ENCODE assay signal across 25 cellular contexts in the genomic region with DNA sequence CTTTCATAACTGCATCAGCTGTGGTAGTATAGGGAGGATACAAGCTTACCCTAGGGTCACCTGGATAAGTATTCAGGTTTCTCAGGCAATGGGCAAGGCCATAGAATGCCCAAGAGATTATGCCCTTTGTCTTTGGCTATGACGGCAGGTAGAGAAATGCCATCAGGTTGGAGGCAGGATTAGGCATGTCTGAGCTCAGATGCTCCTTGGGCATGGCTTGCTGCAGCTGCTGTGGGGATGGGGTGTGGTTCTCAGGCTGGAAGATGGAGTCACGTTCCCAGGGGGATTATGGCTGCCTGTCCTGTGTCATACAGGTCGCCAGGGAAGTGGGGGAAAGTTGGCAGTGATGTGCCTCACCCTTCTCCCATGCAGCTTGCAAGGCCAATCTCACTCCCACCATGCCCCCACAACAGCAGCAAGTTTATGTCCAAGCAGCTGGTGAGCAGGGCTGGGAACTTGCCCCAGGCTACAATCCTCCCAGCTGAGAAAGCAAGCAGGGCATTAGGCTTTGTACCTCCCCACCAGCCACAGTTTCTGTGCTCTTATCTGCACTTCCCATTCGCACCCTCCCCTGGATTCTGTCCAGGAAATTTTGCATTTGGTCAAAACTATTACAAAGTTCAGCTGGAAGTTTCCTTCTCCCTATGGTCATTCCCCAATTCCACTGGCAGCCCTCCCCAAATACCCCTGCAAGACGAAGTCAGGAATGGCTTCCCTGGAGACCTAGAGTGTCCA.
"Had no signal": no experiment of that assay in that cellular context is flagged by ENCODE, and none has a peak within 500 bp of the region (broad histone marks: within the 10 kb centered on the region; RNA-seq: fewer than 3 reads in every experiment).

No MANE protein-coding gene starts in this region.

- H3K36me3 ChIP-seq: esophagus muscularis mucosa, heart right ventricle, right atrium auricular region, tibial nerve had no signal

- DNase-seq: activated CD4-positive, alpha-beta memory T cell treated with anti-CD3 and anti-CD28 coated beads, Interleukin-2, amount 10 ng/mL, durations not matched to agents 7 days and 5 days; activated CD4-positive, alpha-beta T cell treated with anti-CD3 and anti-CD28 coated beads for 1 hour; activated CD4-positive, alpha-beta T cell treated with anti-CD3 and anti-CD28 coated beads, Interleukin-2, amount 10 ng/mL, durations not matched to agents 7 days and 5 days; activated CD8-positive, alpha-beta memory T cell treated with anti-CD3 and anti-CD28 coated beads, Interleukin-2, amount 50 U/mL, for 48 hours; activated gamma-delta T cell; activated naive CD4-positive, alpha-beta T cell treated with anti-CD3 and anti-CD28 coated beads, Interleukin-2, amount 10 ng/mL, durations not matched to agents 7 days and 5 days; activated naive CD8-positive, alpha-beta T cell treated with anti-CD3 and anti-CD28 coated beads, Interleukin-2, amount 10 ng/mL, durations not matched to agents 7 days and 5 days; activated T-cell treated with anti-CD3 and anti-CD28 coated beads, Interleukin-2, amount 50 U/mL, for 24 hours; amniotic stem cell; central memory CD4-positive, alpha-beta T cell; foreskin melanocyte; heart right ventricle; midbrain; naive thymus-derived CD8-positive, alpha-beta T cell; nucleus accumbens; stimulated activated CD4-positive, alpha-beta T cell treated with anti-CD3 and anti-CD28 coated beads, Interleukin-1b, Interleukin-23, amount 100 ng/mL, for 48 hours; stimulated activated naive B cell treated with anti-CD40 and anti-IgM and Interleukin-4, amounts not matched to agents 10 μg/mL and 1 μg/mL and 100 μg/mL, for 72 hours; T1000 had no signal

- H3K27me3 ChIP-seq: esophagus muscularis mucosa, heart right ventricle, right atrium auricular region, tibial nerve had no signal

- H3K9me3 ChIP-seq: esophagus muscularis mucosa, right atrium auricular region, tibial nerve had no signal

- H3K27ac ChIP-seq: esophagus muscularis mucosa, heart right ventricle, parathyroid adenoma, right atrium auricular region, tibial nerve had no signal

- ATAC-seq: heart right ventricle; naive thymus-derived CD8-positive, alpha-beta T cell; stimulated activated naive B cell treated with anti-CD40 and anti-IgM and Interleukin-4, amounts not matched to agents 10 μg/mL and 1 μg/mL and 100 μg/mL, for 72 hours; WTC11 had no signal

- H3K4me1 ChIP-seq: esophagus muscularis mucosa, heart right ventricle, parathyroid adenoma, right atrium auricular region, tibial nerve had no signal

- H3K4me3 ChIP-seq: esophagus muscularis mucosa, heart right ventricle, right atrium auricular region, smooth muscle cell, tibial nerve had no signal

- FAIRE-seq: endothelial cell of umbilical vein had no signal
